In the genomic region with DNA sequence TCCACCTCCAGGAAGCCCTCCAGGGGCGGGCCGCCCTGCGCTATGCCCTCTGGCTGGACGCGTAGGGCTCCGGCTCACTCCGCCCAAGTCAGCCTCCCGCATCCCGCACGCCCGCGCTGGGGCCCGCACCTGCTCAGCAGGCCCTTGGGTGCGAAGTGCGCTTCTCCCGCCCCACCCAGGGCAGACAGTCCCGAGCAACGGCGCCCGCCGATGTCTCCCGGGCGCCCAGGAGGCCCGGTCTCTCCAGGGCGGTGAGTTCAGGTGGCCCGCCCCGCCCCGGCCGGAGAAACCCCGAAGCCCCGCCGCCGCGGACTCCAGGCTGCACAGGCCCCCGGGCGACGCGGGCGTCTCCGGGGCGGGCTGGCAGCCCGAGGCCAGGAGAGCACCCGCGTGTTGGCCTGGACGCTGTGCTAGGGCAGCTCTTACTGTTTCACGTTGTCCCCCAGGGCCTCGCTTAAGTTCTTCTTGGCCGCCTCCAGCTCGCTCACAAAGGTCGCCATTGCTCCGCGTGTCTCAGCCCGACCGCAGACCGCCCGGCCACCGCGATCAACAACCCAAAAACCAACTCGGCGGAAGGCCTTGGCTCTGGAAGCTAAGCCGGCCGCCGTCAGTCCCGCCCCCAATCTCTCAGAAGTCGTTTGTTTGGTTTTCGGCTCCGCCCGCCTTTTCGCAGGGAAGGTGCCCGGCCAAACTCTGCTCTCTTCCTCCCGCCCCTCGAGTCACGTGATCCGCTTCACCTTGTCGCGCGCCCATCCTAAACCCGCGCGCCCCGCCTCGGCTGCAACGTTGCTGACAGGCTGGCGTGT, we compare ENCODE assay signal across 8 cellular contexts. TPM values are rescaled to one million over a fixed set of nuclear protein-coding genes. Genes with fewer than 3 reads are reported as not detected.
DNase-seq lines count a peak whose midpoint lies in the region; ATAC-seq and TF ChIP-seq lines count a peak whose summit lies in the region.

A gene with protein sequence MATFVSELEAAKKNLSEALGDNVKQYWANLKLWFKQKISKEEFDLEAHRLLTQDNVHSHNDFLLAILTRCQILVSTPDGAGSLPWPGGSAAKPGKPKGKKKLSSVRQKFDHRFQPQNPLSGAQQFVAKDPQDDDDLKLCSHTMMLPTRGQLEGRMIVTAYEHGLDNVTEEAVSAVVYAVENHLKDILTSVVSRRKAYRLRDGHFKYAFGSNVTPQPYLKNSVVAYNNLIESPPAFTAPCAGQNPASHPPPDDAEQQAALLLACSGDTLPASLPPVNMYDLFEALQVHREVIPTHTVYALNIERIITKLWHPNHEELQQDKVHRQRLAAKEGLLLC (minus strand): TSS at position 531 of the 806 bp plus-strand sequence. CDS start 31 bp downstream, at position 500.

- TF ChIP-seq CTCF in coronary artery (IDR thresholded peaks at IDR 0.05): no peak

- H3K4me3 ChIP-seq in BLaER1: peak within 1 kb of the TSS; percentile 83
- H3K4me3 ChIP-seq in coronary artery: peak within 1 kb of the TSS; percentile 97

- peak within 1 kb of the TSS; percentile 91 for H3K9ac ChIP-seq in BLaER1

- peaks cover 21% of the 10 kb centered on the region for H3K36me3 Mint-ChIP-seq in activated CD4-positive, alpha-beta T cell treated with anti-CD3 and anti-CD28 coated beads, Interleukin-2, amount 10 ng/mL, durations not matched to agents 24 days and 14 days (ENCODE audit: low read depth)

- intact Hi-C loops in activated CD4-positive, alpha-beta T cell treated with anti-CD3 and anti-CD28 coated beads, Interleukin-2, amount 10 ng/mL, durations not matched to agents 24 days and 14 days (cut with micrococcal nuclease): loop anchor here (1.0 to 5.0 kb wide), 5 partner anchors 30 to 1061 kb away; a partner anchor contains a TSS

- H3K9me3 Mint-ChIP-seq in activated CD4-positive, alpha-beta T cell treated with anti-CD3 and anti-CD28 coated beads, Interleukin-2, amount 10 ng/mL, durations not matched to agents 24 days and 14 days: no peaks in the 10 kb centered on the region

- ATAC-seq in GM19324 (IDR thresholded peaks at IDR 0.05; ENCODE audit: low FRiP score, unreplicated experiment): peak; percentile 95
- peak; percentile 81 for ATAC-seq in HG03469 (IDR thresholded peaks at IDR 0.05; ENCODE audit: unreplicated experiment)

- peaks cover 7% of the 10 kb centered on the region for H3K27me3 Mint-ChIP-seq in activated CD4-positive, alpha-beta T cell treated with anti-CD3 and anti-CD28 coated beads, Interleukin-2, amount 10 ng/mL, durations not matched to agents 24 days and 14 days

- H3K27me3 ChIP-seq in BLaER1 (no peaks in the 10 kb centered on the region), layer of hippocampus (ENCODE audit: control insufficient read depth, insufficient read depth, low read length) (no peaks in the 10 kb centered on the region)

- H3K9me3 ChIP-seq in BLaER1: peaks cover 4% of the 10 kb centered on the region

- peaks cover 30% of the 10 kb centered on the region for H3K4me1 ChIP-seq in BLaER1

- DNase-seq in NCI-H526 treated with DMSO at 0.1 percent for 48 hours (lab: John Stamatoyannopoulos, UW): peak; percentile 100
- peak; percentile 99 for DNase-seq in activated CD4-positive, alpha-beta T cell treated with anti-CD3 and anti-CD28 coated beads, Interleukin-2, amount 10 ng/mL, durations not matched to agents 24 days and 14 days
- DNase-seq in coronary artery (ENCODE audit: low spot score): peak; percentile 99
- peak; percentile 96 to 97 for DNase-seq in stimulated activated CD4-positive, alpha-beta T cell treated with anti-CD3 and anti-CD28 coated beads, Interleukin-1b, Interleukin-23, amount 100 ng/mL, for 4 hours (ENCODE audit: low read depth in 2 of 2)

- H3K4me2 ChIP-seq in BLaER1: peak within 1 kb of the TSS; percentile 85

- peaks cover 19% of the 10 kb centered on the region for H3K36me3 ChIP-seq in BLaER1

- peak within 1 kb of the TSS; percentile 91 for H3K4me3 Mint-ChIP-seq in activated CD4-positive, alpha-beta T cell treated with anti-CD3 and anti-CD28 coated beads, Interleukin-2, amount 10 ng/mL, durations not matched to agents 24 days and 14 days

- peak within 1 kb of the TSS; percentile 91 for H3K27ac ChIP-seq in BLaER1
- H3K27ac ChIP-seq in coronary artery: peak within 1 kb of the TSS; percentile 81 to 90
- peak within 1 kb of the TSS; percentile 86 for H3K27ac ChIP-seq in layer of hippocampus (ENCODE audit: low read depth, low read length)

- H3K4me1 Mint-ChIP-seq in activated CD4-positive, alpha-beta T cell treated with anti-CD3 and anti-CD28 coated beads, Interleukin-2, amount 10 ng/mL, durations not matched to agents 24 days and 14 days: peaks cover 46% of the 10 kb centered on the region

- peaks cover 45% of the 10 kb centered on the region for H4K20me1 ChIP-seq in BLaER1

- peak within 1 kb of the TSS; percentile 100 for H3K27ac Mint-ChIP-seq in activated CD4-positive, alpha-beta T cell treated with anti-CD3 and anti-CD28 coated beads, Interleukin-2, amount 10 ng/mL, durations not matched to agents 24 days and 14 days

RNA-seq across cellular contexts. Expression of the gene that starts here (rescaled TPM):
- total RNA-seq in activated CD4-positive, alpha-beta T cell treated with anti-CD3 and anti-CD28 coated beads, Interleukin-2, amount 10 ng/mL, durations not matched to agents 24 days and 14 days: 17.0 and 18.4 TPM in 2 replicates

Comparison
In these comparisons a context has a peak if more than half of its experiments do, and no peak if none do; other contexts are left out.
1. Peak in every context shown above with its lines: DNase-seq, ATAC-seq, H3K4me3 ChIP-seq and H3K27ac ChIP-seq.